10 cellular contexts compared by ENCODE assay signal in the genomic region with DNA sequence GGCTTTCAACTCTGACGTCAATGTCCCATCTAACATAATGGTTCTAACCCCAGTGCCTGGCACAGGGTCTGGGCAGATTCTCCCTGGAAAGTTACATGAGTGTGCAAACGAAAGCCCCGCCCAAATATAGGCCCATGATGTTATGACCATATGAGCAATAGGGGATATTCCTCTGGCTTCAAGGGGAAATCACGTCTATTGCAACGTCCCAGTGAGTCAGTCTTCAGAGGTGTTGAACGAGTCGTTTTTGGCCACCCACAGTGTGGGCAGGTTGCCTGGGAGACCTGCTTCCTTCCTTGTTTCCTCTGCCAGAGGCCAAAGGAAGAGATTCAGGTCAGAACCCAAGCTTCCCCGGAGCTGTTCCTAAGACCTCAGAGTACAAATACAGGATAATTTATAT. TPM values are rescaled to one million over a fixed set of nuclear protein-coding genes. Genes with fewer than 3 reads are reported as not detected.
DNase-seq lines count a peak whose midpoint lies in the region; ATAC-seq and TF ChIP-seq lines count a peak whose summit lies in the region.
"Had no signal": no experiment of that assay in that cellular context is flagged by ENCODE, and none has a peak within 500 bp of the region (broad histone marks: within the 10 kb centered on the region; RNA-seq: fewer than 3 reads in every experiment).

No MANE protein-coding gene starts in this region.

- POLR2A ChIA-PET in activated CD8-positive, alpha-beta T cell treated with anti-CD3 and anti-CD28 coated beads for 36 hours (lab: Charles Lee), result interaction anchor here (18.5 kb wide), 1 partner anchor 21 kb away, joined by 333 read pairs; the partner anchor contains the start of gene PIK3R5

- intact Hi-C loops in activated CD8-positive, alpha-beta T cell treated with anti-CD3 and anti-CD28 coated beads for 36 hours (cut with micrococcal nuclease), result no loop called here

- H3K36me3 ChIP-seq in CD4-positive, CD25-positive, alpha-beta regulatory T cell (ENCODE audit: control insufficient read depth, insufficient read depth, low read length), result peaks cover 21% of the 10 kb centered on the region
- H3K36me3 ChIP-seq in SJCRH30, result no peaks in the 10 kb centered on the region

- no peak for TF ChIP-seq POLR2A in GM18505 (IDR thresholded peaks at IDR 0.05; ENCODE audit: borderline replicate concordance, extremely low read depth, insufficient read depth, insufficient read length)

- peaks cover 51 to 80% (median 70%) of the 10 kb centered on the region in 4 donors for H3K4me1 Mint-ChIP-seq in CD4-positive, CD25-positive, alpha-beta regulatory T cell
- H3K4me1 Mint-ChIP-seq in activated CD8-positive, alpha-beta T cell treated with anti-CD3 and anti-CD28 coated beads for 36 hours (ENCODE audit: low read depth), result peaks cover 82% of the 10 kb centered on the region
- H3K4me1 Mint-ChIP-seq in memory B cell, result peaks cover 41% of the 10 kb centered on the region

- peak overlapping the region; percentile 70 for H3K27ac ChIP-seq in CD4-positive, CD25-positive, alpha-beta regulatory T cell (ENCODE audit: insufficient read depth, low read length, poor library complexity, severe bottlenecking)
- no peak overlapping the region for H3K27ac ChIP-seq in SJCRH30

- peak overlapping the region; percentile 37 to 86 (median 85) for H3K27ac Mint-ChIP-seq in CD4-positive, CD25-positive, alpha-beta regulatory T cell
- H3K27ac Mint-ChIP-seq in activated CD8-positive, alpha-beta T cell treated with anti-CD3 and anti-CD28 coated beads for 36 hours, result peak overlapping the region; percentile 97
- H3K27ac Mint-ChIP-seq in memory B cell, result peak overlapping the region; percentile 87

- H3K4me3 Mint-ChIP-seq in CD4-positive, CD25-positive, alpha-beta regulatory T cell, result peak overlapping the region in 3 of 4 donors; percentile 32 to 45 (median 33)
- H3K4me3 Mint-ChIP-seq in activated CD8-positive, alpha-beta T cell treated with anti-CD3 and anti-CD28 coated beads for 36 hours, result peak overlapping the region; percentile 22
- H3K4me3 Mint-ChIP-seq in memory B cell, result peak overlapping the region; percentile 57

- CTCF ChIA-PET in activated CD8-positive, alpha-beta T cell treated with anti-CD3 and anti-CD28 coated beads for 36 hours (lab: Charles Lee), result interaction anchor here (1.4 kb wide), 1 partner anchor 63 kb away, joined by 3 read pairs; no protein-coding TSS in a partner anchor

- no peaks in the 10 kb centered on the region for H3K27me3 ChIP-seq in CD4-positive, CD25-positive, alpha-beta regulatory T cell (ENCODE audit: control insufficient read depth, insufficient read depth, low read length)
- H3K27me3 ChIP-seq in SJCRH30, result no peaks in the 10 kb centered on the region

- no peaks in the 10 kb centered on the region for H3K27me3 Mint-ChIP-seq in CD4-positive, CD25-positive, alpha-beta regulatory T cell
- no peaks in the 10 kb centered on the region for H3K27me3 Mint-ChIP-seq in activated CD8-positive, alpha-beta T cell treated with anti-CD3 and anti-CD28 coated beads for 36 hours
- H3K27me3 Mint-ChIP-seq in memory B cell, result no peaks in the 10 kb centered on the region

- peak in 2 of 3 donors; percentile 31 to 38 for DNase-seq in CD4-positive, CD25-positive, alpha-beta regulatory T cell
- DNase-seq in activated CD8-positive, alpha-beta T cell treated with anti-CD3 and anti-CD28 coated beads for 36 hours, result peak; percentile 93
- no peak for DNase-seq in memory B cell (ENCODE audit: low spot score in 2 of 2)
- no peak for DNase-seq in SJCRH30
- no peak for DNase-seq in medulla oblongata (ENCODE audit: extremely low spot score)
- DNase-seq: DND-41 had no signal

- peaks cover 0 to 10% (median 3%) of the 10 kb centered on the region in 7 donors for H3K9me3 Mint-ChIP-seq in CD4-positive, CD25-positive, alpha-beta regulatory T cell
- peaks cover 17% of the 10 kb centered on the region for H3K9me3 Mint-ChIP-seq in activated CD8-positive, alpha-beta T cell treated with anti-CD3 and anti-CD28 coated beads for 36 hours
- peaks cover 8% of the 10 kb centered on the region for H3K9me3 Mint-ChIP-seq in memory B cell

- peaks cover 4 to 7% of the 10 kb centered on the region in 2 experiments for H3K9me3 ChIP-seq in CD4-positive, CD25-positive, alpha-beta regulatory T cell (ENCODE audit: control insufficient read depth in 2 of 2, low read length in 2 of 2)
- no peaks in the 10 kb centered on the region for H3K9me3 ChIP-seq in SJCRH30 (replicated peaks)

- H3K4me3 ChIP-seq in CD4-positive, CD25-positive, alpha-beta regulatory T cell (ENCODE audit: low read depth, low read length), result peak overlapping the region; percentile 41
- H3K4me3 ChIP-seq in SJCRH30, result no peak overlapping the region

- TF ChIP-seq CTCF in activated CD8-positive, alpha-beta T cell treated with anti-CD3 and anti-CD28 coated beads for 36 hours (IDR thresholded peaks at IDR 0.05), result no peak

- peaks cover 46% of the 10 kb centered on the region for H3K36me3 Mint-ChIP-seq in CD4-positive, CD25-positive, alpha-beta regulatory T cell
- H3K36me3 Mint-ChIP-seq in activated CD8-positive, alpha-beta T cell treated with anti-CD3 and anti-CD28 coated beads for 36 hours (ENCODE audit: low read depth), result peaks cover 56% of the 10 kb centered on the region
- H3K36me3 Mint-ChIP-seq in memory B cell, result peaks cover 38% of the 10 kb centered on the region

- peak; percentile 59 to 60 for ATAC-seq in CD4-positive, CD25-positive, alpha-beta regulatory T cell (ENCODE audit: low read depth in 2 of 2)
- peak; percentile 53 for ATAC-seq in HG03439 (IDR thresholded peaks at IDR 0.05; ENCODE audit: unreplicated experiment)
- peak; percentile 83 for ATAC-seq in activated CD8-positive, alpha-beta T cell treated with anti-CD3 and anti-CD28 coated beads for 36 hours
- ATAC-seq in memory B cell (ENCODE audit: low read depth), result peak; percentile 65
- no peak for ATAC-seq in GM19328 (IDR thresholded peaks at IDR 0.05; ENCODE audit: unreplicated experiment)
- no peak for ATAC-seq in GM18505 (IDR thresholded peaks at IDR 0.05; ENCODE audit: unreplicated experiment)

- H3K4me1 ChIP-seq in CD4-positive, CD25-positive, alpha-beta regulatory T cell (ENCODE audit: control insufficient read depth, insufficient read depth, low read length, poor library complexity, severe bottlenecking), result peaks cover 40% of the 10 kb centered on the region
- H3K4me1 ChIP-seq in SJCRH30, result no peaks in the 10 kb centered on the region

RNA-seq across cellular contexts. Expression of gene PIK3R5, which starts 30.3 kb away (rescaled TPM):
- 275 TPM for total RNA-seq in CD4-positive, CD25-positive, alpha-beta regulatory T cell
- polyA plus RNA-seq in CD4-positive, CD25-positive, alpha-beta regulatory T cell, result 10 to 100 TPM; 34.8 to 40.1 (median 36.9) TPM
- 10 to 100 TPM; 46.7 to 50.4 TPM for total RNA-seq in activated CD8-positive, alpha-beta T cell treated with anti-CD3 and anti-CD28 coated beads for 36 hours
- total RNA-seq in SJCRH30 (2014; rRNA removed; shearing (Covaris generic)), result not detected in 2 replicates
- total RNA-seq: glomerular endothelial cell had no signal

Comparison
In these comparisons a context has a peak if more than half of its experiments do, and no peak if none do; other contexts are left out.
1. ATAC-seq: peak in CD4-positive, CD25-positive, alpha-beta regulatory T cell (2 of 2), HG03439 (single experiment), activated CD8-positive, alpha-beta T cell treated with anti-CD3 and anti-CD28 coated beads for 36 hours (single experiment) and memory B cell (single experiment); none in GM19328 (single experiment) and GM18505 (single experiment).
2. DNase-seq: peak in CD4-positive, CD25-positive, alpha-beta regulatory T cell (2 of 3) and activated CD8-positive, alpha-beta T cell treated with anti-CD3 and anti-CD28 coated beads for 36 hours (single experiment); none in memory B cell (0 of 2), SJCRH30 (0 of 2) and medulla oblongata (single experiment).
3. RNA of gene PIK3R5, which starts 30.3 kb away (total RNA-seq): 275 TPM in CD4-positive, CD25-positive, alpha-beta regulatory T cell (single experiment) and 46.7 to 50.4 TPM in activated CD8-positive, alpha-beta T cell treated with anti-CD3 and anti-CD28 coated beads for 36 hours; not detected in SJCRH30; every median in the first group is over 10 times any median in the second.
4. Peak in every context shown above with its lines, with median percentiles within 50 percentile points of each other: H3K27ac Mint-ChIP-seq and H3K4me3 Mint-ChIP-seq.